Comparison of ENCODE assay signal across 1 cellular context in genomic region chr12:56189336-56189917, GRCh38.
TF ChIP-seq lines count a peak whose summit lies in the region.

SMARCC2 (minus strand) TSS chr12:56189483; CDS start chr12:56189461, 22 bp downstream.

TF ChIP-seq in K562, 482 proteins besides CTCF, POLR2A, EP300 and RAD21 (continued from another document and continues in another):
- TF ChIP-seq UBTF (IDR thresholded peaks at IDR 0.05; ENCODE audit: borderline replicate concordance in 1 of 2, low read depth in 2 of 2, low read length in 2 of 2) (peak; percentile 54 to 75; a peak in 1 of 4 replicates), ETS1 (conservative IDR thresholded peaks at IDR 0.05; ENCODE audit: control insufficient read depth, low read depth, low read length) (peak; percentile 47; the same call in 1 of the 2 replicates), KLF16 (IDR thresholded peaks at IDR 0.05) (peak; percentile 48; the same call in 1 of the 2 replicates), PCBP1 (IDR thresholded peaks at IDR 0.05; ENCODE audit: low read depth, low read length, poor library complexity, severe bottlenecking) (peak; percentile 62), NFXL1 (CRISPR knock-in tag; IDR thresholded peaks at IDR 0.05) (no peak), EP400 (IDR thresholded peaks at IDR 0.05) (peak; percentile 52; the same call in 1 of the 2 replicates), ELF1 (tag; IDR thresholded peaks at IDR 0.05) (peak; percentile 23; the same call in 1 of the 2 replicates), ZFP36 (IDR thresholded peaks at IDR 0.05; ENCODE audit: low read depth, low read length, partially characterized antibody) (peak; percentile 99), HMGN3 (IDR thresholded peaks at IDR 0.05; ENCODE audit: borderline replicate concordance, extremely low read depth, insufficient read length, low read depth, low read length) (peak; percentile 82), PML (IDR thresholded peaks at IDR 0.05; ENCODE audit: low read length) (peak; percentile 33; the same call in 1 of the 2 replicates), SMARCA5 (IDR thresholded peaks at IDR 0.05) (0 out of 2 replicates have a peak, but pooled peaks have one; percentile 44), CTCFL (IDR thresholded peaks at IDR 0.05; ENCODE audit: borderline replicate concordance, insufficient read depth, low read depth, low read length, poor library complexity, severe bottlenecking) (peak; percentile 92), GTF2A2 (tag; IDR thresholded peaks at IDR 0.05) (no peak), ZNF12 (CRISPR knock-in tag; IDR thresholded peaks at IDR 0.05) (no peak), CCNT2 (IDR thresholded peaks at IDR 0.05; ENCODE audit: borderline replicate concordance, extremely low read depth, insufficient read length, low read depth, low read length) (peak; percentile 85), SMC3 (conservative IDR thresholded peaks at IDR 0.05; ENCODE audit: insufficient read depth, low read depth, low read length) (peak; percentile 78; the same call in 1 of the 2 replicates), SREBF1 (IDR thresholded peaks at IDR 0.05; ENCODE audit: borderline replicate concordance, low read depth, low read length) (0 out of 2 replicates have a peak, but pooled peaks have one; percentile 25), CREB1 (IDR thresholded peaks at IDR 0.05) (no peak), CREB1 (CRISPR knock-in tag; IDR thresholded peaks at IDR 0.05) (no peak), NCOR1 (IDR thresholded peaks at IDR 0.05) (0 out of 2 replicates have a peak, but pooled peaks have one; percentile 27), MYC (IDR thresholded peaks at IDR 0.05; ENCODE audit: low read depth, low read length) (peak; percentile 58; the same call in 1 of the 2 replicates), MYC (CRISPR knock-in tag; IDR thresholded peaks at IDR 0.05; ENCODE audit: borderline replicate concordance, low read depth) (no peak), MTA2 (IDR thresholded peaks at IDR 0.05; ENCODE audit: low read depth) (no peak), TBP (optimal IDR thresholded peaks at IDR 0.05; ENCODE audit: low read depth, low read length) (peak; percentile 53), TBL1XR1 (IDR thresholded peaks at IDR 0.05; ENCODE audit: low read length in 2 of 2) (peak in 1 of 2 experiments; percentile 49; a peak in 1 of 4 replicates), ZNF75A (CRISPR knock-in tag; IDR thresholded peaks at IDR 0.05) (no peak), NONO (IDR thresholded peaks at IDR 0.05; ENCODE audit: low read depth in 2 of 2, low read length in 1 of 2) (peak in 1 of 2 experiments; percentile 71; a peak in 1 of 4 replicates), TAF9B (IDR thresholded peaks at IDR 0.05; ENCODE audit: partially characterized antibody) (no peak), SIN3A (IDR thresholded peaks at IDR 0.05; ENCODE audit: borderline replicate concordance in 2 of 2, control insufficient read depth in 1 of 2, low read depth in 2 of 2, low read length in 2 of 2) (peak in 1 of 2 experiments; percentile 43; a peak in 1 of 4 replicates), CEBPG (CRISPR knock-in tag; IDR thresholded peaks at IDR 0.05) (no peak), CEBPG (tag; conservative IDR thresholded peaks at IDR 0.05 in 1 of 2, IDR thresholded peaks at IDR 0.05 in 1 of 2) (no peak), CXXC5 (CRISPR knock-in tag; IDR thresholded peaks at IDR 0.05) (peak; percentile 61), THRAP3 (IDR thresholded peaks at IDR 0.05; ENCODE audit: borderline replicate concordance) (peak; percentile 62; the same call in 1 of the 2 replicates), EGR1 (conservative IDR thresholded peaks at IDR 0.05) (peak; percentile 64), HES1 (IDR thresholded peaks at IDR 0.05; ENCODE audit: low read depth) (no peak), ESRRA (IDR thresholded peaks at IDR 0.05; ENCODE audit: borderline replicate concordance, low read depth) (peak; percentile 55; the same call in 1 of the 2 replicates), ARHGAP35 (IDR thresholded peaks at IDR 0.05; ENCODE audit: partially characterized antibody) (peak; percentile 15), GTF2E2 (tag; IDR thresholded peaks at IDR 0.05) (no peak; the same call in 1 of the 2 replicates), JUND (IDR thresholded peaks at IDR 0.05; ENCODE audit: borderline replicate concordance, low read depth, low read length) (peak; percentile 65), JUND (tag; IDR thresholded peaks at IDR 0.05; ENCODE audit: borderline replicate concordance, low read depth, low read length) (no peak; the same call in 2 of the 3 replicates)
- TF ChIP-seq, protein P1, sequence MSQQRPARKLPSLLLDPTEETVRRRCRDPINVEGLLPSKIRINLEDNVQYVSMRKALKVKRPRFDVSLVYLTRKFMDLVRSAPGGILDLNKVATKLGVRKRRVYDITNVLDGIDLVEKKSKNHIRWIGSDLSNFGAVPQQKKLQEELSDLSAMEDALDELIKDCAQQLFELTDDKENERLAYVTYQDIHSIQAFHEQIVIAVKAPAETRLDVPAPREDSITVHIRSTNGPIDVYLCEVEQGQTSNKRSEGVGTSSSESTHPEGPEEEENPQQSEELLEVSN (IDR thresholded peaks at IDR 0.05; ENCODE audit: borderline replicate concordance in 1 of 2, extremely low read depth in 1 of 2, insufficient read depth in 1 of 2, insufficient read length in 1 of 2, low read depth in 1 of 2, low read length in 1 of 2, poor library complexity in 1 of 2, severe bottlenecking in 1 of 2), result peak; percentile 63 to 87
- TF ChIP-seq, protein P2, sequence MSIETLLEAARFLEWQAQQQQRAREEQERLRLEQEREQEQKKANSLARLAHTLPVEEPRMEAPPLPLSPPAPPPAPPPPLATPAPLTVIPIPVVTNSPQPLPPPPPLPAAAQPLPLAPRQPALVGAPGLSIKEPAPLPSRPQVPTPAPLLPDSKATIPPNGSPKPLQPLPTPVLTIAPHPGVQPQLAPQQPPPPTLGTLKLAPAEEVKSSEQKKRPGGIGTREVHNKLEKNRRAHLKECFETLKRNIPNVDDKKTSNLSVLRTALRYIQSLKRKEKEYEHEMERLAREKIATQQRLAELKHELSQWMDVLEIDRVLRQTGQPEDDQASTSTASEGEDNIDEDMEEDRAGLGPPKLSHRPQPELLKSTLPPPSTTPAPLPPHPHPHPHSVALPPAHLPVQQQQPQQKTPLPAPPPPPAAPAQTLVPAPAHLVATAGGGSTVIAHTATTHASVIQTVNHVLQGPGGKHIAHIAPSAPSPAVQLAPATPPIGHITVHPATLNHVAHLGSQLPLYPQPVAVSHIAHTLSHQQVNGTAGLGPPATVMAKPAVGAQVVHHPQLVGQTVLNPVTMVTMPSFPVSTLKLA (conservative IDR thresholded peaks at IDR 0.05), result 0 out of 4 replicates have a peak, but pooled peaks have one; percentile 14 to 32
- TF ChIP-seq, protein P3, sequence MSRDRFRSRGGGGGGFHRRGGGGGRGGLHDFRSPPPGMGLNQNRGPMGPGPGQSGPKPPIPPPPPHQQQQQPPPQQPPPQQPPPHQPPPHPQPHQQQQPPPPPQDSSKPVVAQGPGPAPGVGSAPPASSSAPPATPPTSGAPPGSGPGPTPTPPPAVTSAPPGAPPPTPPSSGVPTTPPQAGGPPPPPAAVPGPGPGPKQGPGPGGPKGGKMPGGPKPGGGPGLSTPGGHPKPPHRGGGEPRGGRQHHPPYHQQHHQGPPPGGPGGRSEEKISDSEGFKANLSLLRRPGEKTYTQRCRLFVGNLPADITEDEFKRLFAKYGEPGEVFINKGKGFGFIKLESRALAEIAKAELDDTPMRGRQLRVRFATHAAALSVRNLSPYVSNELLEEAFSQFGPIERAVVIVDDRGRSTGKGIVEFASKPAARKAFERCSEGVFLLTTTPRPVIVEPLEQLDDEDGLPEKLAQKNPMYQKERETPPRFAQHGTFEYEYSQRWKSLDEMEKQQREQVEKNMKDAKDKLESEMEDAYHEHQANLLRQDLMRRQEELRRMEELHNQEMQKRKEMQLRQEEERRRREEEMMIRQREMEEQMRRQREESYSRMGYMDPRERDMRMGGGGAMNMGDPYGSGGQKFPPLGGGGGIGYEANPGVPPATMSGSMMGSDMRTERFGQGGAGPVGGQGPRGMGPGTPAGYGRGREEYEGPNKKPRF (IDR thresholded peaks at IDR 0.05; ENCODE audit: low read depth, low read length), result no peak
- TF ChIP-seq, protein P4, sequence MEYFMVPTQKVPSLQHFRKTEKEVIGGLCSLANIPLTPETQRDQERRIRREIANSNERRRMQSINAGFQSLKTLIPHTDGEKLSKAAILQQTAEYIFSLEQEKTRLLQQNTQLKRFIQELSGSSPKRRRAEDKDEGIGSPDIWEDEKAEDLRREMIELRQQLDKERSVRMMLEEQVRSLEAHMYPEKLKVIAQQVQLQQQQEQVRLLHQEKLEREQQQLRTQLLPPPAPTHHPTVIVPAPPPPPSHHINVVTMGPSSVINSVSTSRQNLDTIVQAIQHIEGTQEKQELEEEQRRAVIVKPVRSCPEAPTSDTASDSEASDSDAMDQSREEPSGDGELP (CRISPR knock-in tag; IDR thresholded peaks at IDR 0.05; ENCODE audit: borderline replicate concordance), result peak; percentile 12; the same call in 1 of the 2 replicates
- TF ChIP-seq, protein P5, sequence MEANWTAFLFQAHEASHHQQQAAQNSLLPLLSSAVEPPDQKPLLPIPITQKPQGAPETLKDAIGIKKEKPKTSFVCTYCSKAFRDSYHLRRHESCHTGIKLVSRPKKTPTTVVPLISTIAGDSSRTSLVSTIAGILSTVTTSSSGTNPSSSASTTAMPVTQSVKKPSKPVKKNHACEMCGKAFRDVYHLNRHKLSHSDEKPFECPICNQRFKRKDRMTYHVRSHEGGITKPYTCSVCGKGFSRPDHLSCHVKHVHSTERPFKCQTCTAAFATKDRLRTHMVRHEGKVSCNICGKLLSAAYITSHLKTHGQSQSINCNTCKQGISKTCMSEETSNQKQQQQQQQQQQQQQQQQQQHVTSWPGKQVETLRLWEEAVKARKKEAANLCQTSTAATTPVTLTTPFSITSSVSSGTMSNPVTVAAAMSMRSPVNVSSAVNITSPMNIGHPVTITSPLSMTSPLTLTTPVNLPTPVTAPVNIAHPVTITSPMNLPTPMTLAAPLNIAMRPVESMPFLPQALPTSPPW (CRISPR knock-in tag; IDR thresholded peaks at IDR 0.05), result peak; percentile 87
- TF ChIP-seq, protein P6, sequence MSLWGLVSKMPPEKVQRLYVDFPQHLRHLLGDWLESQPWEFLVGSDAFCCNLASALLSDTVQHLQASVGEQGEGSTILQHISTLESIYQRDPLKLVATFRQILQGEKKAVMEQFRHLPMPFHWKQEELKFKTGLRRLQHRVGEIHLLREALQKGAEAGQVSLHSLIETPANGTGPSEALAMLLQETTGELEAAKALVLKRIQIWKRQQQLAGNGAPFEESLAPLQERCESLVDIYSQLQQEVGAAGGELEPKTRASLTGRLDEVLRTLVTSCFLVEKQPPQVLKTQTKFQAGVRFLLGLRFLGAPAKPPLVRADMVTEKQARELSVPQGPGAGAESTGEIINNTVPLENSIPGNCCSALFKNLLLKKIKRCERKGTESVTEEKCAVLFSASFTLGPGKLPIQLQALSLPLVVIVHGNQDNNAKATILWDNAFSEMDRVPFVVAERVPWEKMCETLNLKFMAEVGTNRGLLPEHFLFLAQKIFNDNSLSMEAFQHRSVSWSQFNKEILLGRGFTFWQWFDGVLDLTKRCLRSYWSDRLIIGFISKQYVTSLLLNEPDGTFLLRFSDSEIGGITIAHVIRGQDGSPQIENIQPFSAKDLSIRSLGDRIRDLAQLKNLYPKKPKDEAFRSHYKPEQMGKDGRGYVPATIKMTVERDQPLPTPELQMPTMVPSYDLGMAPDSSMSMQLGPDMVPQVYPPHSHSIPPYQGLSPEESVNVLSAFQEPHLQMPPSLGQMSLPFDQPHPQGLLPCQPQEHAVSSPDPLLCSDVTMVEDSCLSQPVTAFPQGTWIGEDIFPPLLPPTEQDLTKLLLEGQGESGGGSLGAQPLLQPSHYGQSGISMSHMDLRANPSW (CRISPR knock-in tag; IDR thresholded peaks at IDR 0.05), result no peak
